Comparison of ENCODE assay signal across 8 cellular contexts in genomic region chr19:48271531-48272151, GRCh38. TPM values are rescaled to one million over a fixed set of nuclear protein-coding genes. Genes with fewer than 3 reads are reported as not detected.
DNase-seq lines count a peak whose midpoint lies in the region; ATAC-seq and TF ChIP-seq lines count a peak whose summit lies in the region.

No MANE protein-coding gene starts in this region.

- H2AFZ ChIP-seq in hepatocyte: peak overlapping the region; percentile 76

- H3K27me3 ChIP-seq in adrenal gland (no peaks in the 10 kb centered on the region), hepatocyte (no peaks in the 10 kb centered on the region)

- WGBS in adrenal gland, 4 donors: 3 to 12% (median 6%) methylated on average over 10 to 40 of the region's 40 CpGs
- 8% methylated on average over 32 of the region's 40 CpGs for WGBS in hepatocyte (ENCODE audit: low lambda C conversion rate, missing lambda C conversion rate)

- peak overlapping the region in 3 of 5 donors; percentile 17 to 42 (median 30) for H3K27ac ChIP-seq in adrenal gland
- H3K27ac ChIP-seq in hepatocyte: peak overlapping the region; percentile 60

- H3K9me2 ChIP-seq in hepatocyte (replicated peaks; ENCODE audit: insufficient read depth): no peaks in the 10 kb centered on the region

- H3K36me3 ChIP-seq in adrenal gland (replicated peaks in 1 of 2) (no peaks in the 10 kb centered on the region), hepatocyte (replicated peaks; ENCODE audit: insufficient read depth, low read depth) (no peaks in the 10 kb centered on the region)

- H3K79me2 ChIP-seq in hepatocyte: no peaks in the 10 kb centered on the region

- TF ChIP-seq CTCF in adrenal gland (IDR thresholded peaks at IDR 0.05) (no peak), hepatocyte (IDR thresholded peaks at IDR 0.05; ENCODE audit: poor library complexity) (no peak), retinal pigment epithelial cell (conservative IDR thresholded peaks at IDR 0.05; ENCODE audit: low read depth, low read length) (no peak)

- H3K4me3 ChIP-seq in adrenal gland: peak overlapping the region in 2 of 4 donors; percentile 11 to 52
- peak overlapping the region; percentile 33 for H3K4me3 ChIP-seq in hepatocyte
- H3K4me3 ChIP-seq in retinal pigment epithelial cell (ENCODE audit: low read length): peak overlapping the region; percentile 59

- peak; percentile 63 for DNase-seq in activated effector memory CD4-positive, alpha-beta T cell treated with anti-CD3 and anti-CD28 coated beads, Interleukin-2, amount 50 U/mL, for 16 hours
- no peak for DNase-seq in activated effector memory CD4-positive, alpha-beta T cell treated with Interleukin-2 at 50 U/mL for 16 hours
- DNase-seq in NCI-H2227 treated with DMSO at 0.1 percent for 48 hours (lab: John Stamatoyannopoulos, UW) (peak; percentile 48), adrenal gland (peak in 5 of 7 donors; percentile 31 to 55 (median 35)), hepatocyte (ENCODE audit: low spot score) (peak; percentile 64), retinal pigment epithelial cell (ENCODE audit: low read depth) (no peak)

- H3K4me2 ChIP-seq in hepatocyte: peak overlapping the region; percentile 85

- intact Hi-C loops in adrenal gland (cut with DNase I): no loop called here

- no peak for ATAC-seq in HG03457 (IDR thresholded peaks at IDR 0.05; ENCODE audit: unreplicated experiment)
- no peak for ATAC-seq in GM21576 (IDR thresholded peaks at IDR 0.05; ENCODE audit: unreplicated experiment)

- no peaks in the 10 kb centered on the region for H4K20me1 ChIP-seq in hepatocyte (ENCODE audit: insufficient read depth, poor library complexity, severe bottlenecking)

- H3K4me1 ChIP-seq in adrenal gland (replicated peaks in 1 of 2) (peaks cover 0 to 11% of the 10 kb centered on the region in 2 donors), hepatocyte (ENCODE audit: insufficient read depth) (no peaks in the 10 kb centered on the region)

- H3K9me3 ChIP-seq in adrenal gland (replicated peaks in 1 of 3) (no peaks in the 10 kb centered on the region), hepatocyte (ENCODE audit: low read depth) (no peaks in the 10 kb centered on the region)

- TF ChIP-seq POLR2A in adrenal gland (IDR thresholded peaks at IDR 0.05): no peak

RNA-seq across cellular contexts. Expression of gene ZNF114, which starts 1.8 kb away (rescaled TPM):
- total RNA-seq in adrenal gland: under 1 TPM in 7 of 8 donors, not detected in 1; 0.18 to 0.78 (median 0.58) TPM
- under 1 TPM; 0.07 to 0.16 (median 0.10) TPM for polyA plus RNA-seq in adrenal gland
- 0.84 and 0.90 TPM in 2 replicates for total RNA-seq in hepatocyte
- polyA plus RNA-seq in hepatocyte: 1.6 and 3.0 TPM in 2 replicates

RNA-seq across cellular contexts. Expression of gene CARD8, which starts 15.9 kb away (rescaled TPM):
- total RNA-seq in adrenal gland (10 to 100 TPM; 14.1 to 45.3 (median 32.1) TPM), hepatocyte (17.0 and 18.8 TPM in 2 replicates)
- polyA plus RNA-seq in adrenal gland (10 to 100 TPM; 30.0 to 48.3 (median 33.7) TPM), hepatocyte (7.6 and 10.3 TPM in 2 replicates)

RNA-seq across cellular contexts. Expression of gene EMP3, which starts 53.7 kb away (rescaled TPM):
- total RNA-seq in adrenal gland (100 to 1,000 TPM in 4 of 8 donors, 10 to 100 TPM in 4; 20.6 to 118 (median 103) TPM), hepatocyte (68.4 and 80.1 TPM in 2 replicates)
- polyA plus RNA-seq in adrenal gland (100 to 1,000 TPM in 2 of 3 donors, 10 to 100 TPM in 1; 63.9 to 409 (median 315) TPM), hepatocyte (379 and 381 TPM in 2 replicates)

Comparison
In these comparisons a context has a peak if more than half of its experiments do, and no peak if none do; other contexts are left out.
1. DNase-seq: peak in activated effector memory CD4-positive, alpha-beta T cell treated with anti-CD3 and anti-CD28 coated beads, Interleukin-2, amount 50 U/mL, for 16 hours (single experiment), NCI-H2227 treated with DMSO at 0.1 percent for 48 hours (single experiment), adrenal gland (5 of 7) and hepatocyte (single experiment); none in activated effector memory CD4-positive, alpha-beta T cell treated with Interleukin-2 at 50 U/mL for 16 hours (single experiment) and retinal pigment epithelial cell (single experiment).